Comparison of ENCODE assay signal across 2 cellular contexts in genomic region chr19:4595158-4595557, GRCh38. TPM values are rescaled to one million over a fixed set of nuclear protein-coding genes. Genes with fewer than 3 reads are reported as not detected.
"Had no signal": no experiment of that assay in that cellular context is flagged by ENCODE, and none has a peak within 500 bp of the region (broad histone marks: within the 10 kb centered on the region; RNA-seq: fewer than 3 reads in every experiment).

No MANE protein-coding gene starts in this region.

RNA-seq across cellular contexts. Expression of gene SEMA6B, which starts 35.7 kb away (rescaled TPM):
- total RNA-seq: GM23248 had no signal
- polyA plus RNA-seq: GM23248, IgD-negative memory B cell had no signal

RNA-seq across cellular contexts. Expression of gene LRG1, which starts 55.3 kb away (rescaled TPM):
- total RNA-seq: GM23248 had no signal
- polyA plus RNA-seq: GM23248 had no signal
